ENCODE assay signal across 10 cellular contexts in the genomic region with DNA sequence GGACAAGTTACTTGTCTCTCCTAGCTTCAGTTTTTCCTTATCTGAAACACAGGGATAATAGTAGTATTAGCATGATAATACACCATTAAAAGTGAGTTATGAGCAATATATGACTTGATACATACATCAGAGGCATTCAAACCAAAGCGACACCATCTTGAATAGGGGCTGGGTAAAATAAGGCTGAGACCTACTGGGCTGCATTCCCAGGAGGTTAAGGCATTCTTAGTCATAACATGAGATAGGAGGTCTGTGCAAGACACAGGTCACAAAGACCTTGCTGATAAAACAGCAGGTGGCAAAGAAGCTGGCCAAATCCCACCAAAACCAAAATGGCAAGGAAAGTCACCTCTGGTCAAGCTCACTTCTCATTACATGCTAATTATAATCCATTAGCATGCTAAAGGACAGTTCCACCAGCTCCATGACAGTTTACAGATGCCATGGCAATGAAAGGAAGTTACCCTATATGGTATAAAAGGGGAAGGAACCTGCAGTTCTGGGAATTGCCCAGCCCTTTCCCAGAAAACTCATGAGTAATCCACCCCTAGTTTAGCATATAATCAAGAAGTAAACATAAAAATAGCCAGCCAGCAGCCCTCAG. TPM values are rescaled to one million over a fixed set of nuclear protein-coding genes. Genes with fewer than 3 reads are reported as not detected.
DNase-seq lines count a peak whose midpoint lies in the region; ATAC-seq and TF ChIP-seq lines count a peak whose summit lies in the region.
"Had no signal": no experiment of that assay in that cellular context is flagged by ENCODE, and none has a peak within 500 bp of the region (broad histone marks: within the 10 kb centered on the region; RNA-seq: fewer than 3 reads in every experiment).

No MANE protein-coding gene starts in this region.

- no peaks in the 10 kb centered on the region for H3K36me3 ChIP-seq in RWPE2 (ENCODE audit: low read depth)

- H3K4me1 Mint-ChIP-seq in activated naive CD8-positive, alpha-beta T cell treated with anti-CD3 and anti-CD28 coated beads for 36 hours, result no peaks in the 10 kb centered on the region
- H3K4me1 Mint-ChIP-seq in activated naive CD8-positive, alpha-beta T cell treated with anti-CD3 and anti-CD28 coated beads, Interleukin-2, amount 50 U/mL, for 24 hours, result peaks cover 3% of the 10 kb centered on the region

- no peak overlapping the region for H3K4me3 Mint-ChIP-seq in activated naive CD8-positive, alpha-beta T cell treated with anti-CD3 and anti-CD28 coated beads for 36 hours
- no peak overlapping the region for H3K4me3 Mint-ChIP-seq in activated naive CD8-positive, alpha-beta T cell treated with anti-CD3 and anti-CD28 coated beads, Interleukin-2, amount 50 U/mL, for 24 hours

- H3K9me3 ChIP-seq in RWPE2 (ENCODE audit: severe bottlenecking), result no peaks in the 10 kb centered on the region

- H3K9me3 Mint-ChIP-seq in activated naive CD8-positive, alpha-beta T cell treated with anti-CD3 and anti-CD28 coated beads for 36 hours, result no peaks in the 10 kb centered on the region
- H3K9me3 Mint-ChIP-seq in activated naive CD8-positive, alpha-beta T cell treated with anti-CD3 and anti-CD28 coated beads, Interleukin-2, amount 50 U/mL, for 24 hours, result no peaks in the 10 kb centered on the region

- no peak overlapping the region for H3K27ac Mint-ChIP-seq in activated naive CD8-positive, alpha-beta T cell treated with anti-CD3 and anti-CD28 coated beads for 36 hours
- no peak overlapping the region for H3K27ac Mint-ChIP-seq in activated naive CD8-positive, alpha-beta T cell treated with anti-CD3 and anti-CD28 coated beads, Interleukin-2, amount 50 U/mL, for 24 hours

- H3K27me3 Mint-ChIP-seq in activated naive CD8-positive, alpha-beta T cell treated with anti-CD3 and anti-CD28 coated beads for 36 hours, result peaks cover 5% of the 10 kb centered on the region
- peaks cover 2% of the 10 kb centered on the region for H3K27me3 Mint-ChIP-seq in activated naive CD8-positive, alpha-beta T cell treated with anti-CD3 and anti-CD28 coated beads, Interleukin-2, amount 50 U/mL, for 24 hours

- no peaks in the 10 kb centered on the region for H3K36me3 Mint-ChIP-seq in activated naive CD8-positive, alpha-beta T cell treated with anti-CD3 and anti-CD28 coated beads for 36 hours
- no peaks in the 10 kb centered on the region for H3K36me3 Mint-ChIP-seq in activated naive CD8-positive, alpha-beta T cell treated with anti-CD3 and anti-CD28 coated beads, Interleukin-2, amount 50 U/mL, for 24 hours (ENCODE audit: low read depth)

- no peak overlapping the region for H3K4me3 ChIP-seq in RWPE2 (ENCODE audit: severe bottlenecking)
- no peak overlapping the region for H3K4me3 ChIP-seq in choroid plexus epithelial cell (ENCODE audit: low read depth, low read length)

- H3K27ac ChIP-seq in RWPE2 (ENCODE audit: poor library complexity, severe bottlenecking), result no peak overlapping the region

- ATAC-seq in activated naive CD8-positive, alpha-beta T cell treated with anti-CD3 and anti-CD28 coated beads, Interleukin-2, amount 50 U/mL, for 24 hours, result no peak
- ATAC-seq in RWPE2 (ENCODE audit: low read depth) (peak; percentile 46; the same call in 2 of the 3 replicates), HG02970 (IDR thresholded peaks at IDR 0.05; ENCODE audit: low FRiP score, unreplicated experiment) (no peak), GM21423 (IDR thresholded peaks at IDR 0.05; ENCODE audit: unreplicated experiment) (no peak), GM21367 (IDR thresholded peaks at IDR 0.05; ENCODE audit: unreplicated experiment) (no peak)

- TF ChIP-seq CTCF in RWPE2 (IDR thresholded peaks at IDR 0.05; ENCODE audit: poor library complexity, severe bottlenecking) (no peak), choroid plexus epithelial cell (conservative IDR thresholded peaks at IDR 0.05; ENCODE audit: low read depth, low read length) (no peak)

- DNase-seq in activated naive CD8-positive, alpha-beta T cell treated with anti-CD3 and anti-CD28 coated beads for 36 hours, result peak; percentile 15
- DNase-seq in activated naive CD8-positive, alpha-beta T cell treated with anti-CD3 and anti-CD28 coated beads, Interleukin-2, amount 50 U/mL, for 24 hours, result no peak
- DNase-seq in RWPE2 (ENCODE audit: low spot score), result no peak
- DNase-seq in choroid plexus epithelial cell (ENCODE audit: low read depth), result peak; percentile 22
- peak; percentile 63 for DNase-seq in renal cortical epithelial cell (ENCODE audit: low read depth)
- DNase-seq: activated naive CD4-positive, alpha-beta T cell treated with anti-CD3 and anti-CD28 coated beads, Interleukin-2, amount 50 U/mL, for 16 hours; posterior cingulate gyrus had no signal

- H3K27me3 ChIP-seq in RWPE2 (ENCODE audit: insufficient read depth, poor library complexity, severe bottlenecking), result no peaks in the 10 kb centered on the region

- no peaks in the 10 kb centered on the region for H3K4me1 ChIP-seq in RWPE2 (ENCODE audit: insufficient read depth, poor library complexity, severe bottlenecking)

RNA-seq across cellular contexts. Expression of a gene that starts 37.2 kb away (rescaled TPM):
- under 1 TPM; 0.12 to 0.16 TPM for total RNA-seq in activated naive CD8-positive, alpha-beta T cell treated with anti-CD3 and anti-CD28 coated beads for 36 hours
- total RNA-seq in renal cortical epithelial cell, result 5.7 and 8.6 TPM in 2 replicates

Comparison
In these comparisons a context has a peak if more than half of its experiments do, and no peak if none do; other contexts are left out.
1. DNase-seq: peak in activated naive CD8-positive, alpha-beta T cell treated with anti-CD3 and anti-CD28 coated beads for 36 hours (single experiment), choroid plexus epithelial cell (single experiment) and renal cortical epithelial cell (single experiment); none in activated naive CD8-positive, alpha-beta T cell treated with anti-CD3 and anti-CD28 coated beads, Interleukin-2, amount 50 U/mL, for 24 hours (single experiment) and RWPE2 (single experiment).